In genomic region chr7:81637527-81637926, GRCh38 we compare ENCODE assay signal across 16 cellular contexts.
"Had no signal": no experiment of that assay in that cellular context is flagged by ENCODE, and none has a peak within 500 bp of the region (broad histone marks: within the 10 kb centered on the region; RNA-seq: fewer than 3 reads in every experiment).

No MANE protein-coding gene starts in this region.

- H3K4me1 ChIP-seq: suprapubic skin had no signal

- H3K36me3 Mint-ChIP-seq: activated naive CD8-positive, alpha-beta T cell treated with anti-CD3 and anti-CD28 coated beads, Interleukin-2, amount 10 ng/mL, durations not matched to agents 7 days and 5 days; naive B cell; type B pancreatic cell had no signal

- H3K27ac Mint-ChIP-seq: activated naive CD8-positive, alpha-beta T cell treated with anti-CD3 and anti-CD28 coated beads, Interleukin-2, amount 10 ng/mL, durations not matched to agents 7 days and 5 days; endodermal cell; naive B cell; stimulated activated naive CD8-positive, alpha-beta T cell treated with anti-CD3 and anti-CD28 coated beads, Interleukin-15, Interleukin-2, amounts not matched to agents 100 ng/mL and 50 ng/mL, for 24 hours; T-helper 2 cell treated with Interferon-gamma antibody and Interleukin-4, amounts not matched to agents 5 μg/mL and 100 μg/mL, for 36 hours; type B pancreatic cell had no signal

- H3K36me3 ChIP-seq: suprapubic skin had no signal

- H3K9me3 ChIP-seq: suprapubic skin had no signal

- FAIRE-seq: bronchial epithelial cell, islet of Langerhans had no signal

- H3K9me3 Mint-ChIP-seq: activated naive CD8-positive, alpha-beta T cell treated with anti-CD3 and anti-CD28 coated beads, Interleukin-2, amount 10 ng/mL, durations not matched to agents 7 days and 5 days; endodermal cell had no signal

- H3K4me1 Mint-ChIP-seq: activated naive CD8-positive, alpha-beta T cell treated with anti-CD3 and anti-CD28 coated beads, Interleukin-2, amount 10 ng/mL, durations not matched to agents 7 days and 5 days; endodermal cell; naive B cell had no signal

- H3K4me3 ChIP-seq: lung, suprapubic skin had no signal

- H3K27me3 Mint-ChIP-seq: activated naive CD8-positive, alpha-beta T cell treated with anti-CD3 and anti-CD28 coated beads, Interleukin-2, amount 10 ng/mL, durations not matched to agents 7 days and 5 days; naive B cell; stimulated activated naive CD8-positive, alpha-beta T cell treated with anti-CD3 and anti-CD28 coated beads, Interleukin-15, Interleukin-2, amounts not matched to agents 100 ng/mL and 50 ng/mL, for 24 hours; type B pancreatic cell had no signal

- H3K27ac ChIP-seq: suprapubic skin had no signal

- ATAC-seq: activated CD4-positive, CD25-positive, alpha-beta regulatory T cell treated with anti-CD3 and anti-CD28 coated beads, Interleukin-2, amount 50 U/mL, for 24 hours; left colon had no signal

- H3K4me3 Mint-ChIP-seq: activated naive CD8-positive, alpha-beta T cell treated with anti-CD3 and anti-CD28 coated beads, Interleukin-2, amount 10 ng/mL, durations not matched to agents 7 days and 5 days; endodermal cell; naive B cell; stimulated activated naive CD8-positive, alpha-beta T cell treated with anti-CD3 and anti-CD28 coated beads, Interleukin-15, Interleukin-2, amounts not matched to agents 100 ng/mL and 50 ng/mL, for 24 hours; T-helper 2 cell treated with Interferon-gamma antibody and Interleukin-4, amounts not matched to agents 5 μg/mL and 100 μg/mL, for 36 hours; type B pancreatic cell had no signal

- DNase-seq: activated CD4-positive, alpha-beta T cell treated with anti-CD3 and anti-CD28 coated beads, Interleukin-2, amount 50 U/mL, for 1 hour; activated naive CD4-positive, alpha-beta T cell; activated naive CD8-positive, alpha-beta T cell treated with anti-CD3 and anti-CD28 coated beads, Interleukin-2, amount 10 ng/mL, durations not matched to agents 7 days and 5 days; activated T-cell treated with anti-CD3 and anti-CD28 coated beads for 4 hours; anterior cingulate cortex; endodermal cell; left colon; naive B cell had no signal

- H3K27me3 ChIP-seq: suprapubic skin had no signal
